ENCODE assay signal across 1 cellular context in genomic region chr3:27688053-27688452, GRCh38.
A peak's percentile ranks its signal among the peaks of the same experiment; 100 is the strongest.
TF ChIP-seq lines count a peak whose summit lies in the region.

No MANE protein-coding gene starts in this region.

TF ChIP-seq in GM12878, 131 proteins besides CTCF, POLR2A, EP300 and RAD21:
- TF ChIP-seq IKZF1 (conservative IDR thresholded peaks at IDR 0.05) = peak; percentile 75
- TF ChIP-seq RELB (IDR thresholded peaks at IDR 0.05; ENCODE audit: low read depth) = peak; percentile 60; the same call in 1 of the 2 replicates
- no peak for TF ChIP-seq TCF3 (IDR thresholded peaks at IDR 0.05; ENCODE audit: borderline replicate concordance, insufficient read depth, low read depth, low read length)
- TF ChIP-seq, protein P1, sequence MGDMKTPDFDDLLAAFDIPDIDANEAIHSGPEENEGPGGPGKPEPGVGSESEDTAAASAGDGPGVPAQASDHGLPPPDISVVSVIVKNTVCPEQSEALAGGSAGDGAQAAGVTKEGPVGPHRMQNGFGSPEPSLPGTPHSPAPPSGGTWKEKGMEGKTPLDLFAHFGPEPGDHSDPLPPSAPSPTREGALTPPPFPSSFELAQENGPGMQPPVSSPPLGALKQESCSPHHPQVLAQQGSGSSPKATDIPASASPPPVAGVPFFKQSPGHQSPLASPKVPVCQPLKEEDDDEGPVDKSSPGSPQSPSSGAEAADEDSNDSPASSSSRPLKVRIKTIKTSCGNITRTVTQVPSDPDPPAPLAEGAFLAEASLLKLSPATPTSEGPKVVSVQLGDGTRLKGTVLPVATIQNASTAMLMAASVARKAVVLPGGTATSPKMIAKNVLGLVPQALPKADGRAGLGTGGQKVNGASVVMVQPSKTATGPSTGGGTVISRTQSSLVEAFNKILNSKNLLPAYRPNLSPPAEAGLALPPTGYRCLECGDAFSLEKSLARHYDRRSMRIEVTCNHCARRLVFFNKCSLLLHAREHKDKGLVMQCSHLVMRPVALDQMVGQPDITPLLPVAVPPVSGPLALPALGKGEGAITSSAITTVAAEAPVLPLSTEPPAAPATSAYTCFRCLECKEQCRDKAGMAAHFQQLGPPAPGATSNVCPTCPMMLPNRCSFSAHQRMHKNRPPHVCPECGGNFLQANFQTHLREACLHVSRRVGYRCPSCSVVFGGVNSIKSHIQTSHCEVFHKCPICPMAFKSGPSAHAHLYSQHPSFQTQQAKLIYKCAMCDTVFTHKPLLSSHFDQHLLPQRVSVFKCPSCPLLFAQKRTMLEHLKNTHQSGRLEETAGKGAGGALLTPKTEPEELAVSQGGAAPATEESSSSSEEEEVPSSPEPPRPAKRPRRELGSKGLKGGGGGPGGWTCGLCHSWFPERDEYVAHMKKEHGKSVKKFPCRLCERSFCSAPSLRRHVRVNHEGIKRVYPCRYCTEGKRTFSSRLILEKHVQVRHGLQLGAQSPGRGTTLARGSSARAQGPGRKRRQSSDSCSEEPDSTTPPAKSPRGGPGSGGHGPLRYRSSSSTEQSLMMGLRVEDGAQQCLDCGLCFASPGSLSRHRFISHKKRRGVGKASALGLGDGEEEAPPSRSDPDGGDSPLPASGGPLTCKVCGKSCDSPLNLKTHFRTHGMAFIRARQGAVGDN (IDR thresholded peaks at IDR 0.05) = 0 out of 2 replicates have a peak, but pooled peaks have one; percentile 14
- TF ChIP-seq GATAD2B (conservative IDR thresholded peaks at IDR 0.05; ENCODE audit: low read depth) = peak; percentile 42; the same call in 1 of the 2 replicates
- no peak for TF ChIP-seq POU2F2 (IDR thresholded peaks at IDR 0.05; ENCODE audit: borderline replicate concordance, low read depth, low read length)
- TF ChIP-seq SMC3 (IDR thresholded peaks at IDR 0.05; ENCODE audit: borderline replicate concordance, low read length) = no peak
- TF ChIP-seq IKZF2 (IDR thresholded peaks at IDR 0.05) = peak; percentile 55 to 62; a peak in 2 of 4 replicates
- 0 out of 2 replicates have a peak, but pooled peaks have one; percentile 17 for TF ChIP-seq NR2F1 (conservative IDR thresholded peaks at IDR 0.05)
- peak; percentile 39; the same call in 1 of the 2 replicates for TF ChIP-seq NBN (IDR thresholded peaks at IDR 0.05)
- 0 out of 2 replicates have a peak, but pooled peaks have one; percentile 22 for TF ChIP-seq MTA2 (IDR thresholded peaks at IDR 0.05; ENCODE audit: low read depth)
- no peak for TF ChIP-seq KLF5 (IDR thresholded peaks at IDR 0.05; ENCODE audit: partially characterized antibody)
- TF ChIP-seq BHLHE40 (IDR thresholded peaks at IDR 0.05; ENCODE audit: borderline replicate concordance in 1 of 2, low read depth in 2 of 2, low read length in 1 of 2) = peak in 1 of 2 experiments; percentile 51; a peak in 1 of 4 replicates
- TF ChIP-seq RUNX3 (IDR thresholded peaks at IDR 0.05; ENCODE audit: low read length) = 0 out of 2 replicates have a peak, but pooled peaks have one; percentile 12
- peak; percentile 39; the same call in 1 of the 2 replicates for TF ChIP-seq DPF2 (IDR thresholded peaks at IDR 0.05)
- TF ChIP-seq SMARCA5 (IDR thresholded peaks at IDR 0.05) = 0 out of 2 replicates have a peak, but pooled peaks have one; percentile 33
- no peak for TF ChIP-seq NR2C2 (IDR thresholded peaks at IDR 0.05; ENCODE audit: borderline replicate concordance, control insufficient read depth, insufficient read length, low read depth)
- peak; percentile 18 for TF ChIP-seq MEF2B (IDR thresholded peaks at IDR 0.05; ENCODE audit: partially characterized antibody, poor library complexity, severe bottlenecking)
- no peak for TF ChIP-seq NFIC (IDR thresholded peaks at IDR 0.05; ENCODE audit: low read depth, low read length)
- TF ChIP-seq ZBTB33 (IDR thresholded peaks at IDR 0.05) = peak; percentile 72; the same call in 1 of the 2 replicates
- TF ChIP-seq ZNF217 (IDR thresholded peaks at IDR 0.05) = 0 out of 2 replicates have a peak, but pooled peaks have one; percentile 33
